In genomic region chr3:186525369-186526255, GRCh38 we compare ENCODE assay signal across 1 cellular context.
TF ChIP-seq lines count a peak whose summit lies in the region.

No MANE protein-coding gene starts in this region.

TF ChIP-seq in HepG2, 621 proteins besides CTCF, POLR2A, EP300 and RAD21 (continued from another document and continues in another):
- TF ChIP-seq, protein P1, sequence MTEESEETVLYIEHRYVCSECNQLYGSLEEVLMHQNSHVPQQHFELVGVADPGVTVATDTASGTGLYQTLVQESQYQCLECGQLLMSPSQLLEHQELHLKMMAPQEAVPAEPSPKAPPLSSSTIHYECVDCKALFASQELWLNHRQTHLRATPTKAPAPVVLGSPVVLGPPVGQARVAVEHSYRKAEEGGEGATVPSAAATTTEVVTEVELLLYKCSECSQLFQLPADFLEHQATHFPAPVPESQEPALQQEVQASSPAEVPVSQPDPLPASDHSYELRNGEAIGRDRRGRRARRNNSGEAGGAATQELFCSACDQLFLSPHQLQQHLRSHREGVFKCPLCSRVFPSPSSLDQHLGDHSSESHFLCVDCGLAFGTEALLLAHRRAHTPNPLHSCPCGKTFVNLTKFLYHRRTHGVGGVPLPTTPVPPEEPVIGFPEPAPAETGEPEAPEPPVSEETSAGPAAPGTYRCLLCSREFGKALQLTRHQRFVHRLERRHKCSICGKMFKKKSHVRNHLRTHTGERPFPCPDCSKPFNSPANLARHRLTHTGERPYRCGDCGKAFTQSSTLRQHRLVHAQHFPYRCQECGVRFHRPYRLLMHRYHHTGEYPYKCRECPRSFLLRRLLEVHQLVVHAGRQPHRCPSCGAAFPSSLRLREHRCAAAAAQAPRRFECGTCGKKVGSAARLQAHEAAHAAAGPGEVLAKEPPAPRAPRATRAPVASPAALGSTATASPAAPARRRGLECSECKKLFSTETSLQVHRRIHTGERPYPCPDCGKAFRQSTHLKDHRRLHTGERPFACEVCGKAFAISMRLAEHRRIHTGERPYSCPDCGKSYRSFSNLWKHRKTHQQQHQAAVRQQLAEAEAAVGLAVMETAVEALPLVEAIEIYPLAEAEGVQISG (CRISPR knock-in tag; IDR thresholded peaks at IDR 0.05) = peak; percentile 24; the same call in 1 of the 2 replicates
- no peak for TF ChIP-seq RXRB (CRISPR knock-in tag; IDR thresholded peaks at IDR 0.05; ENCODE audit: borderline replicate concordance)
- no peak for TF ChIP-seq CENPT (CRISPR knock-in tag; IDR thresholded peaks at IDR 0.05; ENCODE audit: low read depth)
- no peak for TF ChIP-seq ZNF781 (CRISPR knock-in tag; IDR thresholded peaks at IDR 0.05; ENCODE audit: borderline replicate concordance, not compliant biosample characterization)
- TF ChIP-seq ATF1 (CRISPR knock-in tag; IDR thresholded peaks at IDR 0.05) = no peak
- TF ChIP-seq ERF (CRISPR knock-in tag; IDR thresholded peaks at IDR 0.05) = 0 out of 2 replicates have a peak, but pooled peaks have one; percentile 31
- no peak for TF ChIP-seq KAT7 (CRISPR knock-in tag; IDR thresholded peaks at IDR 0.05; ENCODE audit: borderline replicate concordance)
- no peak for TF ChIP-seq ZNF761 (CRISPR knock-in tag; conservative IDR thresholded peaks at IDR 0.05)
- no peak for TF ChIP-seq TAF15 (IDR thresholded peaks at IDR 0.05; ENCODE audit: low read depth, low read length, poor library complexity, severe bottlenecking)
- no peak for TF ChIP-seq NFYB (CRISPR knock-in tag; IDR thresholded peaks at IDR 0.05)
- no peak for TF ChIP-seq ZNF782 (CRISPR knock-in tag; IDR thresholded peaks at IDR 0.05; ENCODE audit: borderline replicate concordance)
- TF ChIP-seq ZNF83 (CRISPR knock-in tag; IDR thresholded peaks at IDR 0.05; ENCODE audit: borderline replicate concordance) = no peak
- no peak for TF ChIP-seq ZSCAN12 (CRISPR knock-in tag; IDR thresholded peaks at IDR 0.05)
- TF ChIP-seq NCOR1 (IDR thresholded peaks at IDR 0.05; ENCODE audit: borderline replicate concordance, low read length) = peak; percentile 76; the same call in 1 of the 2 replicates
- no peak for TF ChIP-seq HNRNPL (IDR thresholded peaks at IDR 0.05; ENCODE audit: low read depth, low read length)
- 0 out of 2 replicates have a peak, but pooled peaks have one; percentile 37 for TF ChIP-seq ZBTB26 (CRISPR knock-in tag; IDR thresholded peaks at IDR 0.05; ENCODE audit: borderline replicate concordance)
- no peak for TF ChIP-seq TBP (CRISPR knock-in tag; IDR thresholded peaks at IDR 0.05)
- no peak for TF ChIP-seq THRA (CRISPR knock-in tag; IDR thresholded peaks at IDR 0.05; ENCODE audit: borderline replicate concordance)
- no peak for TF ChIP-seq MIER2 (CRISPR knock-in tag; IDR thresholded peaks at IDR 0.05)
- TF ChIP-seq ZNF816 (CRISPR knock-in tag; IDR thresholded peaks at IDR 0.05; ENCODE audit: borderline replicate concordance) = no peak
- TF ChIP-seq SAP130 (CRISPR knock-in tag; IDR thresholded peaks at IDR 0.05; ENCODE audit: low read depth) = peak; percentile 41
- TF ChIP-seq NR2C2 (CRISPR knock-in tag; IDR thresholded peaks at IDR 0.05; ENCODE audit: borderline replicate concordance) = no peak
- peak; percentile 18; the same call in 1 of the 2 replicates for TF ChIP-seq HOXA3 (CRISPR knock-in tag; IDR thresholded peaks at IDR 0.05)
- TF ChIP-seq RXRA (CRISPR knock-in tag; IDR thresholded peaks at IDR 0.05) = no peak; the same call in 1 of the 2 replicates
- 0 out of 2 replicates have a peak, but pooled peaks have one; percentile 27 for TF ChIP-seq BCL6 (CRISPR knock-in tag; IDR thresholded peaks at IDR 0.05)
- no peak for TF ChIP-seq SIN3A (IDR thresholded peaks at IDR 0.05; ENCODE audit: borderline replicate concordance, low read depth, low read length)
- TF ChIP-seq PRMT3 (CRISPR knock-in tag; IDR thresholded peaks at IDR 0.05; ENCODE audit: borderline replicate concordance, low read depth) = no peak
- TF ChIP-seq FOSL2 (CRISPR knock-in tag; IDR thresholded peaks at IDR 0.05) = 0 out of 2 replicates have a peak, but pooled peaks have one; percentile 11
- no peak for TF ChIP-seq CREB1 (IDR thresholded peaks at IDR 0.05)
- TF ChIP-seq CREB1 (CRISPR knock-in tag; IDR thresholded peaks at IDR 0.05) = no peak
- TF ChIP-seq STAT5B (CRISPR knock-in tag; IDR thresholded peaks at IDR 0.05) = no peak
- no peak for TF ChIP-seq ZBTB2 (CRISPR knock-in tag; IDR thresholded peaks at IDR 0.05; ENCODE audit: low read depth)
- TF ChIP-seq ZFP91 (CRISPR knock-in tag; IDR thresholded peaks at IDR 0.05; ENCODE audit: borderline replicate concordance) = no peak
- TF ChIP-seq POGZ (CRISPR knock-in tag; IDR thresholded peaks at IDR 0.05) = no peak
- TF ChIP-seq SALL1 (CRISPR knock-in tag; IDR thresholded peaks at IDR 0.05) = 0 out of 2 replicates have a peak, but pooled peaks have one; percentile 27
- 0 out of 2 replicates have a peak, but pooled peaks have one; percentile 21 for TF ChIP-seq ZBTB25 (CRISPR knock-in tag; IDR thresholded peaks at IDR 0.05)
- TF ChIP-seq REXO4 (CRISPR knock-in tag; IDR thresholded peaks at IDR 0.05; ENCODE audit: borderline replicate concordance) = no peak
- TF ChIP-seq, protein P2, sequence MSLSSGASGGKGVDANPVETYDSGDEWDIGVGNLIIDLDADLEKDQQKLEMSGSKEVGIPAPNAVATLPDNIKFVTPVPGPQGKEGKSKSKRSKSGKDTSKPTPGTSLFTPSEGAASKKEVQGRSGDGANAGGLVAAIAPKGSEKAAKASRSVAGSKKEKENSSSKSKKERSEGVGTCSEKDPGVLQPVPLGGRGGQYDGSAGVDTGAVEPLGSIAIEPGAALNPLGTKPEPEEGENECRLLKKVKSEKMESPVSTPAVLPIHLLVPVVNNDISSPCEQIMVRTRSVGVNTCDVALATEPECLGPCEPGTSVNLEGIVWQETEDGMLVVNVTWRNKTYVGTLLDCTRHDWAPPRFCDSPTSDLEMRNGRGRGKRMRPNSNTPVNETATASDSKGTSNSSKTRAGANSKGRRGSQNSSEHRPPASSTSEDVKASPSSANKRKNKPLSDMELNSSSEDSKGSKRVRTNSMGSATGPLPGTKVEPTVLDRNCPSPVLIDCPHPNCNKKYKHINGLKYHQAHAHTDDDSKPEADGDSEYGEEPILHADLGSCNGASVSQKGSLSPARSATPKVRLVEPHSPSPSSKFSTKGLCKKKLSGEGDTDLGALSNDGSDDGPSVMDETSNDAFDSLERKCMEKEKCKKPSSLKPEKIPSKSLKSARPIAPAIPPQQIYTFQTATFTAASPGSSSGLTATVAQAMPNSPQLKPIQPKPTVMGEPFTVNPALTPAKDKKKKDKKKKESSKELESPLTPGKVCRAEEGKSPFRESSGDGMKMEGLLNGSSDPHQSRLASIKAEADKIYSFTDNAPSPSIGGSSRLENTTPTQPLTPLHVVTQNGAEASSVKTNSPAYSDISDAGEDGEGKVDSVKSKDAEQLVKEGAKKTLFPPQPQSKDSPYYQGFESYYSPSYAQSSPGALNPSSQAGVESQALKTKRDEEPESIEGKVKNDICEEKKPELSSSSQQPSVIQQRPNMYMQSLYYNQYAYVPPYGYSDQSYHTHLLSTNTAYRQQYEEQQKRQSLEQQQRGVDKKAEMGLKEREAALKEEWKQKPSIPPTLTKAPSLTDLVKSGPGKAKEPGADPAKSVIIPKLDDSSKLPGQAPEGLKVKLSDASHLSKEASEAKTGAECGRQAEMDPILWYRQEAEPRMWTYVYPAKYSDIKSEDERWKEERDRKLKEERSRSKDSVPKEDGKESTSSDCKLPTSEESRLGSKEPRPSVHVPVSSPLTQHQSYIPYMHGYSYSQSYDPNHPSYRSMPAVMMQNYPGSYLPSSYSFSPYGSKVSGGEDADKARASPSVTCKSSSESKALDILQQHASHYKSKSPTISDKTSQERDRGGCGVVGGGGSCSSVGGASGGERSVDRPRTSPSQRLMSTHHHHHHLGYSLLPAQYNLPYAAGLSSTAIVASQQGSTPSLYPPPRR (CRISPR knock-in tag; IDR thresholded peaks at IDR 0.05; ENCODE audit: borderline replicate concordance) = no peak
- peak in 1 of 2 experiments; percentile 44; a peak in 1 of 4 replicates for TF ChIP-seq KLF16 (CRISPR knock-in tag; IDR thresholded peaks at IDR 0.05)
- no peak for TF ChIP-seq ZSCAN29 (CRISPR knock-in tag; conservative IDR thresholded peaks at IDR 0.05)
- TF ChIP-seq, protein P3, sequence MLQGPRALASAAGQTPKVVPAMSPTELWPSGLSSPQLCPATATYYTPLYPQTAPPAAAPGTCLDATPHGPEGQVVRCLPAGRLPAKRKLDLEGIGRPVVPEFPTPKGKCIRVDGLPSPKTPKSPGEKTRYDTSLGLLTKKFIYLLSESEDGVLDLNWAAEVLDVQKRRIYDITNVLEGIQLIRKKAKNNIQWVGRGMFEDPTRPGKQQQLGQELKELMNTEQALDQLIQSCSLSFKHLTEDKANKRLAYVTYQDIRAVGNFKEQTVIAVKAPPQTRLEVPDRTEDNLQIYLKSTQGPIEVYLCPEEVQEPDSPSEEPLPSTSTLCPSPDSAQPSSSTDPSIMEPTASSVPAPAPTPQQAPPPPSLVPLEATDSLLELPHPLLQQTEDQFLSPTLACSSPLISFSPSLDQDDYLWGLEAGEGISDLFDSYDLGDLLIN (CRISPR knock-in tag; IDR thresholded peaks at IDR 0.05; ENCODE audit: borderline replicate concordance) = no peak
- no peak for TF ChIP-seq ATF7 (IDR thresholded peaks at IDR 0.05)
- no peak for TF ChIP-seq ATF7 (CRISPR knock-in tag; IDR thresholded peaks at IDR 0.05)
- TF ChIP-seq, protein P4, sequence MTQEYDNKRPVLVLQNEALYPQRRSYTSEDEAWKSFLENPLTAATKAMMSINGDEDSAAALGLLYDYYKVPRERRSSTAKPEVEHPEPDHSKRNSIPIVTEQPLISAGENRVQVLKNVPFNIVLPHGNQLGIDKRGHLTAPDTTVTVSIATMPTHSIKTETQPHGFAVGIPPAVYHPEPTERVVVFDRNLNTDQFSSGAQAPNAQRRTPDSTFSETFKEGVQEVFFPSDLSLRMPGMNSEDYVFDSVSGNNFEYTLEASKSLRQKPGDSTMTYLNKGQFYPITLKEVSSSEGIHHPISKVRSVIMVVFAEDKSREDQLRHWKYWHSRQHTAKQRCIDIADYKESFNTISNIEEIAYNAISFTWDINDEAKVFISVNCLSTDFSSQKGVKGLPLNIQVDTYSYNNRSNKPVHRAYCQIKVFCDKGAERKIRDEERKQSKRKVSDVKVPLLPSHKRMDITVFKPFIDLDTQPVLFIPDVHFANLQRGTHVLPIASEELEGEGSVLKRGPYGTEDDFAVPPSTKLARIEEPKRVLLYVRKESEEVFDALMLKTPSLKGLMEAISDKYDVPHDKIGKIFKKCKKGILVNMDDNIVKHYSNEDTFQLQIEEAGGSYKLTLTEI (CRISPR knock-in tag; conservative IDR thresholded peaks at IDR 0.05) = no peak
- no peak for TF ChIP-seq ZNF674 (CRISPR knock-in tag; IDR thresholded peaks at IDR 0.05; ENCODE audit: low read depth)
- TF ChIP-seq NR2F1 (CRISPR knock-in tag; IDR thresholded peaks at IDR 0.05) = peak; percentile 18 to 45; a peak in 2 of 4 replicates
- TF ChIP-seq ZNF331 (CRISPR knock-in tag; IDR thresholded peaks at IDR 0.05) = 0 out of 2 replicates have a peak, but pooled peaks have one; percentile 37
